ENCODE assay signal across 1 cellular context in the genomic region with DNA sequence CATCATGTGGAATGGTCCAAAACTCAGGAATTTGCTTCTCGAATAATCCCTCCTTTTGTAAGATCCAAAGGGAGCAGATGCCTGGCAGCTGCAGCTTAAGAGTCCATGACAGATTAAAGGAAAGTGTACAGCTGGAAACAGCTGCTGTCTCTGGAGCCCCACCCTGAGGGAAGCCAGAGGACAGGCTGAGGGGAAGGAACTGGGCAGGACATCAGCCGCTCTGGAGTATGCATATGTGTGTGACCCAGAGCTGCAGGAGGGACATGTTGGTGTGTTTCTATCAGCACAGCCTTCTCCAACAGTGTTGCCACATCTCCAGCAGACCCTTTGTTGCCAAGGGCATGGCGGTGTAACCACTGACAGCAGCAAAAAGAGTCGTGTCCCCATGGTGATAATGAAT.
A peak's percentile ranks its signal among the peaks of the same experiment; 100 is the strongest.
TF ChIP-seq lines count a peak whose summit lies in the region.

No MANE protein-coding gene starts in this region.

TF ChIP-seq in SK-N-SH, 30 proteins besides CTCF, POLR2A, EP300 and RAD21 (continued from another document):
- TF ChIP-seq, protein P1, sequence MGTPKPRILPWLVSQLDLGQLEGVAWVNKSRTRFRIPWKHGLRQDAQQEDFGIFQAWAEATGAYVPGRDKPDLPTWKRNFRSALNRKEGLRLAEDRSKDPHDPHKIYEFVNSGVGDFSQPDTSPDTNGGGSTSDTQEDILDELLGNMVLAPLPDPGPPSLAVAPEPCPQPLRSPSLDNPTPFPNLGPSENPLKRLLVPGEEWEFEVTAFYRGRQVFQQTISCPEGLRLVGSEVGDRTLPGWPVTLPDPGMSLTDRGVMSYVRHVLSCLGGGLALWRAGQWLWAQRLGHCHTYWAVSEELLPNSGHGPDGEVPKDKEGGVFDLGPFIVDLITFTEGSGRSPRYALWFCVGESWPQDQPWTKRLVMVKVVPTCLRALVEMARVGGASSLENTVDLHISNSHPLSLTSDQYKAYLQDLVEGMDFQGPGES (IDR thresholded peaks at IDR 0.05; ENCODE audit: low read depth, low read length): no peak
- no peak for TF ChIP-seq NFIC (IDR thresholded peaks at IDR 0.05; ENCODE audit: borderline replicate concordance)
- TF ChIP-seq YY1 (IDR thresholded peaks at IDR 0.05; ENCODE audit: low read depth): no peak
- TF ChIP-seq, protein P2, sequence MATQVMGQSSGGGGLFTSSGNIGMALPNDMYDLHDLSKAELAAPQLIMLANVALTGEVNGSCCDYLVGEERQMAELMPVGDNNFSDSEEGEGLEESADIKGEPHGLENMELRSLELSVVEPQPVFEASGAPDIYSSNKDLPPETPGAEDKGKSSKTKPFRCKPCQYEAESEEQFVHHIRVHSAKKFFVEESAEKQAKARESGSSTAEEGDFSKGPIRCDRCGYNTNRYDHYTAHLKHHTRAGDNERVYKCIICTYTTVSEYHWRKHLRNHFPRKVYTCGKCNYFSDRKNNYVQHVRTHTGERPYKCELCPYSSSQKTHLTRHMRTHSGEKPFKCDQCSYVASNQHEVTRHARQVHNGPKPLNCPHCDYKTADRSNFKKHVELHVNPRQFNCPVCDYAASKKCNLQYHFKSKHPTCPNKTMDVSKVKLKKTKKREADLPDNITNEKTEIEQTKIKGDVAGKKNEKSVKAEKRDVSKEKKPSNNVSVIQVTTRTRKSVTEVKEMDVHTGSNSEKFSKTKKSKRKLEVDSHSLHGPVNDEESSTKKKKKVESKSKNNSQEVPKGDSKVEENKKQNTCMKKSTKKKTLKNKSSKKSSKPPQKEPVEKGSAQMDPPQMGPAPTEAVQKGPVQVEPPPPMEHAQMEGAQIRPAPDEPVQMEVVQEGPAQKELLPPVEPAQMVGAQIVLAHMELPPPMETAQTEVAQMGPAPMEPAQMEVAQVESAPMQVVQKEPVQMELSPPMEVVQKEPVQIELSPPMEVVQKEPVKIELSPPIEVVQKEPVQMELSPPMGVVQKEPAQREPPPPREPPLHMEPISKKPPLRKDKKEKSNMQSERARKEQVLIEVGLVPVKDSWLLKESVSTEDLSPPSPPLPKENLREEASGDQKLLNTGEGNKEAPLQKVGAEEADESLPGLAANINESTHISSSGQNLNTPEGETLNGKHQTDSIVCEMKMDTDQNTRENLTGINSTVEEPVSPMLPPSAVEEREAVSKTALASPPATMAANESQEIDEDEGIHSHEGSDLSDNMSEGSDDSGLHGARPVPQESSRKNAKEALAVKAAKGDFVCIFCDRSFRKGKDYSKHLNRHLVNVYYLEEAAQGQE (IDR thresholded peaks at IDR 0.05; ENCODE audit: low read depth, low read length): no peak
- TF ChIP-seq, protein P3, sequence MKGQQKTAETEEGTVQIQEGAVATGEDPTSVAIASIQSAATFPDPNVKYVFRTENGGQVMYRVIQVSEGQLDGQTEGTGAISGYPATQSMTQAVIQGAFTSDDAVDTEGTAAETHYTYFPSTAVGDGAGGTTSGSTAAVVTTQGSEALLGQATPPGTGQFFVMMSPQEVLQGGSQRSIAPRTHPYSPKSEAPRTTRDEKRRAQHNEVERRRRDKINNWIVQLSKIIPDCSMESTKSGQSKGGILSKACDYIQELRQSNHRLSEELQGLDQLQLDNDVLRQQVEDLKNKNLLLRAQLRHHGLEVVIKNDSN (IDR thresholded peaks at IDR 0.05; ENCODE audit: borderline replicate concordance, low read depth): no peak
- TF ChIP-seq SMC3 (IDR thresholded peaks at IDR 0.05; ENCODE audit: low read depth, low read length): peak; percentile 13; the same call in 1 of the 2 replicates
- TF ChIP-seq TEAD4 (IDR thresholded peaks at IDR 0.05; ENCODE audit: borderline replicate concordance, insufficient read depth): no peak
- TF ChIP-seq GATA2 (CRISPR knock-in tag; IDR thresholded peaks at IDR 0.05): no peak
- 0 out of 2 replicates have a peak, but pooled peaks have one; percentile 21 for TF ChIP-seq RCOR1 (IDR thresholded peaks at IDR 0.05; ENCODE audit: low read length)
- TF ChIP-seq FOXJ3 (CRISPR knock-in tag; IDR thresholded peaks at IDR 0.05): no peak
- no peak for TF ChIP-seq TCF12 (IDR thresholded peaks at IDR 0.05)
- TF ChIP-seq CHD2 (IDR thresholded peaks at IDR 0.05; ENCODE audit: low read length, partially characterized antibody): peak; percentile 30
- TF ChIP-seq NRF1 (IDR thresholded peaks at IDR 0.05; ENCODE audit: low read depth, low read length): no peak
- TF ChIP-seq, protein P4, sequence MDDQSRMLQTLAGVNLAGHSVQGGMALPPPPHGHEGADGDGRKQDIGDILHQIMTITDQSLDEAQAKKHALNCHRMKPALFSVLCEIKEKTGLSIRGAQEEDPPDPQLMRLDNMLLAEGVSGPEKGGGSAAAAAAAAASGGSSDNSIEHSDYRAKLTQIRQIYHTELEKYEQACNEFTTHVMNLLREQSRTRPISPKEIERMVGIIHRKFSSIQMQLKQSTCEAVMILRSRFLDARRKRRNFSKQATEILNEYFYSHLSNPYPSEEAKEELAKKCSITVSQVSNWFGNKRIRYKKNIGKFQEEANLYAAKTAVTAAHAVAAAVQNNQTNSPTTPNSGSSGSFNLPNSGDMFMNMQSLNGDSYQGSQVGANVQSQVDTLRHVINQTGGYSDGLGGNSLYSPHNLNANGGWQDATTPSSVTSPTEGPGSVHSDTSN (IDR thresholded peaks at IDR 0.05): no peak
- TF ChIP-seq RFX5 (IDR thresholded peaks at IDR 0.05; ENCODE audit: low read length): 0 out of 2 replicates have a peak, but pooled peaks have one; percentile 11
- no peak for TF ChIP-seq POLR2AphosphoS5 (IDR thresholded peaks at IDR 0.05; ENCODE audit: low read depth, low read length)
- TF ChIP-seq JUND (IDR thresholded peaks at IDR 0.05): no peak
- no peak for TF ChIP-seq RXRA (IDR thresholded peaks at IDR 0.05; ENCODE audit: borderline replicate concordance, low read depth)
- TF ChIP-seq, protein P5, sequence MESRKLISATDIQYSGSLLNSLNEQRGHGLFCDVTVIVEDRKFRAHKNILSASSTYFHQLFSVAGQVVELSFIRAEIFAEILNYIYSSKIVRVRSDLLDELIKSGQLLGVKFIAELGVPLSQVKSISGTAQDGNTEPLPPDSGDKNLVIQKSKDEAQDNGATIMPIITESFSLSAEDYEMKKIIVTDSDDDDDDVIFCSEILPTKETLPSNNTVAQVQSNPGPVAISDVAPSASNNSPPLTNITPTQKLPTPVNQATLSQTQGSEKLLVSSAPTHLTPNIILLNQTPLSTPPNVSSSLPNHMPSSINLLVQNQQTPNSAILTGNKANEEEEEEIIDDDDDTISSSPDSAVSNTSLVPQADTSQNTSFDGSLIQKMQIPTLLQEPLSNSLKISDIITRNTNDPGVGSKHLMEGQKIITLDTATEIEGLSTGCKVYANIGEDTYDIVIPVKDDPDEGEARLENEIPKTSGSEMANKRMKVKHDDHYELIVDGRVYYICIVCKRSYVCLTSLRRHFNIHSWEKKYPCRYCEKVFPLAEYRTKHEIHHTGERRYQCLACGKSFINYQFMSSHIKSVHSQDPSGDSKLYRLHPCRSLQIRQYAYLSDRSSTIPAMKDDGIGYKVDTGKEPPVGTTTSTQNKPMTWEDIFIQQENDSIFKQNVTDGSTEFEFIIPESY (IDR thresholded peaks at IDR 0.05; ENCODE audit: borderline replicate concordance, low read depth): no peak
- no peak for TF ChIP-seq ELF1 (IDR thresholded peaks at IDR 0.05)
- TF ChIP-seq GABPA (IDR thresholded peaks at IDR 0.05; ENCODE audit: low read depth): no peak
- no peak for TF ChIP-seq FOXM1 (IDR thresholded peaks at IDR 0.05; ENCODE audit: low read depth)
- no peak for TF ChIP-seq TAF1 (IDR thresholded peaks at IDR 0.05; ENCODE audit: borderline replicate concordance, low read depth, low read length)
